In genomic region chr12:69243099-69244084, GRCh38 we compare ENCODE assay signal across 8 cellular contexts. TPM values are rescaled to one million over a fixed set of nuclear protein-coding genes. Genes with fewer than 3 reads are reported as not detected.
DNase-seq lines count a peak whose midpoint lies in the region; ATAC-seq and TF ChIP-seq lines count a peak whose summit lies in the region.

No MANE protein-coding gene starts in this region.

- H3F3A ChIP-seq in smooth muscle cell (ENCODE audit: low read depth), result no peaks in the 10 kb centered on the region

- ATAC-seq in GM19397 (IDR thresholded peaks at IDR 0.05; ENCODE audit: unreplicated experiment), result peak; percentile 22
- peak; percentile 35 for ATAC-seq in HG03159 (IDR thresholded peaks at IDR 0.05; ENCODE audit: unreplicated experiment)

- H3K9me3 ChIP-seq in prostate gland (no peaks in the 10 kb centered on the region), smooth muscle cell (replicated peaks; ENCODE audit: low read depth) (no peaks in the 10 kb centered on the region)

- H3K4me3 ChIP-seq in GM06990 (replicated peaks; ENCODE audit: low read depth, low read length) (no peak overlapping the region), prostate gland (no peak overlapping the region), smooth muscle cell (no peak overlapping the region)

- H3K27me3 Mint-ChIP-seq in activated naive CD8-positive, alpha-beta T cell treated with anti-CD3 and anti-CD28 coated beads for 36 hours, result peaks cover 4% of the 10 kb centered on the region

- H3K36me3 Mint-ChIP-seq in activated naive CD8-positive, alpha-beta T cell treated with anti-CD3 and anti-CD28 coated beads for 36 hours, result peaks cover 33% of the 10 kb centered on the region

- H3K9ac ChIP-seq in smooth muscle cell (ENCODE audit: low read depth), result no peak overlapping the region

- H3K27me3 ChIP-seq in GM06990 (replicated peaks; ENCODE audit: control insufficient read depth, insufficient read depth, low read length), result no peaks in the 10 kb centered on the region
- no peaks in the 10 kb centered on the region for H3K27me3 ChIP-seq in prostate gland (replicated peaks; ENCODE audit: insufficient read depth)
- H3K27me3 ChIP-seq in smooth muscle cell (ENCODE audit: low read depth), result no peaks in the 10 kb centered on the region

- H3K27ac ChIP-seq in prostate gland (no peak overlapping the region), smooth muscle cell (ENCODE audit: low read depth) (no peak overlapping the region)

- H3K79me2 ChIP-seq in smooth muscle cell (ENCODE audit: low read depth), result peaks cover 86% of the 10 kb centered on the region

- no peaks in the 10 kb centered on the region for H3K9me3 Mint-ChIP-seq in activated naive CD8-positive, alpha-beta T cell treated with anti-CD3 and anti-CD28 coated beads for 36 hours

- TF ChIP-seq POLR2A in prostate gland (IDR thresholded peaks at IDR 0.05), result no peak

- 70% methylated on average over 7 of the region's 7 CpGs for WGBS in prostate gland
- WGBS in smooth muscle cell (ENCODE audit: low lambda C conversion rate), result 88% methylated on average over 7 of the region's 7 CpGs

- TF ChIP-seq CTCF in GM06990 (IDR thresholded peaks at IDR 0.05; ENCODE audit: insufficient read depth, low read length, poor library complexity, severe bottlenecking) (no peak), prostate gland (IDR thresholded peaks at IDR 0.05) (no peak), smooth muscle cell (IDR thresholded peaks at IDR 0.05; ENCODE audit: borderline replicate concordance, insufficient read depth, poor library complexity, severe bottlenecking) (no peak)

- H3K27ac Mint-ChIP-seq in activated naive CD8-positive, alpha-beta T cell treated with anti-CD3 and anti-CD28 coated beads for 36 hours, result peak overlapping the region; percentile 45

- H3K4me3 Mint-ChIP-seq in activated naive CD8-positive, alpha-beta T cell treated with anti-CD3 and anti-CD28 coated beads for 36 hours, result peak overlapping the region; percentile 99

- intact Hi-C loops in prostate gland (cut with DNase I), result no loop called here

- DNase-seq in GM06990 (ENCODE audit: extremely low read depth, insufficient read length), result peak; percentile 27
- DNase-seq in activated naive CD8-positive, alpha-beta T cell treated with anti-CD3 and anti-CD28 coated beads for 36 hours, result no peak
- DNase-seq in prostate gland (ENCODE audit: low spot score), result no peak
- no peak for DNase-seq in HCEC 1CT
- DNase-seq in dedifferentiated amniotic fluid mesenchymal stem cell (ENCODE audit: extremely low spot score), result no peak
- DNase-seq in smooth muscle cell (lab: John Stamatoyannopoulos, UW; ENCODE audit: unreplicated experiment), result no peak

- peaks cover 70% of the 10 kb centered on the region for H3K4me1 Mint-ChIP-seq in activated naive CD8-positive, alpha-beta T cell treated with anti-CD3 and anti-CD28 coated beads for 36 hours

- peaks cover 84% of the 10 kb centered on the region for H4K20me1 ChIP-seq in smooth muscle cell (ENCODE audit: low read depth)

- no peak overlapping the region for H3K4me2 ChIP-seq in smooth muscle cell

- H3K36me3 ChIP-seq in GM06990 (ENCODE audit: control insufficient read depth, insufficient read depth, low read length), result no peaks in the 10 kb centered on the region
- H3K36me3 ChIP-seq in prostate gland, result no peaks in the 10 kb centered on the region
- H3K36me3 ChIP-seq in smooth muscle cell (ENCODE audit: low read depth), result no peaks in the 10 kb centered on the region

- H3K4me1 ChIP-seq in prostate gland (replicated peaks) (peaks cover 5% of the 10 kb centered on the region), smooth muscle cell (ENCODE audit: low read depth) (peaks cover 22% of the 10 kb centered on the region)

- H2AFZ ChIP-seq in smooth muscle cell (ENCODE audit: low read depth), result no peak overlapping the region

RNA-seq across cellular contexts. Expression of gene CPSF6, which starts 4.0 kb away (rescaled TPM):
- 100 to 1,000 TPM; 124 to 133 TPM for total RNA-seq in activated naive CD8-positive, alpha-beta T cell treated with anti-CD3 and anti-CD28 coated beads for 36 hours
- total RNA-seq in prostate gland (100 to 1,000 TPM in 1 of 2 donors, 10 to 100 TPM in 1; 22.5 to 484 TPM), smooth muscle cell (21.5 and 24.6 TPM in 2 replicates)
- 35.9 and 42.6 TPM in 2 replicates for polyA plus RNA-seq in smooth muscle cell
